In the genomic region with DNA sequence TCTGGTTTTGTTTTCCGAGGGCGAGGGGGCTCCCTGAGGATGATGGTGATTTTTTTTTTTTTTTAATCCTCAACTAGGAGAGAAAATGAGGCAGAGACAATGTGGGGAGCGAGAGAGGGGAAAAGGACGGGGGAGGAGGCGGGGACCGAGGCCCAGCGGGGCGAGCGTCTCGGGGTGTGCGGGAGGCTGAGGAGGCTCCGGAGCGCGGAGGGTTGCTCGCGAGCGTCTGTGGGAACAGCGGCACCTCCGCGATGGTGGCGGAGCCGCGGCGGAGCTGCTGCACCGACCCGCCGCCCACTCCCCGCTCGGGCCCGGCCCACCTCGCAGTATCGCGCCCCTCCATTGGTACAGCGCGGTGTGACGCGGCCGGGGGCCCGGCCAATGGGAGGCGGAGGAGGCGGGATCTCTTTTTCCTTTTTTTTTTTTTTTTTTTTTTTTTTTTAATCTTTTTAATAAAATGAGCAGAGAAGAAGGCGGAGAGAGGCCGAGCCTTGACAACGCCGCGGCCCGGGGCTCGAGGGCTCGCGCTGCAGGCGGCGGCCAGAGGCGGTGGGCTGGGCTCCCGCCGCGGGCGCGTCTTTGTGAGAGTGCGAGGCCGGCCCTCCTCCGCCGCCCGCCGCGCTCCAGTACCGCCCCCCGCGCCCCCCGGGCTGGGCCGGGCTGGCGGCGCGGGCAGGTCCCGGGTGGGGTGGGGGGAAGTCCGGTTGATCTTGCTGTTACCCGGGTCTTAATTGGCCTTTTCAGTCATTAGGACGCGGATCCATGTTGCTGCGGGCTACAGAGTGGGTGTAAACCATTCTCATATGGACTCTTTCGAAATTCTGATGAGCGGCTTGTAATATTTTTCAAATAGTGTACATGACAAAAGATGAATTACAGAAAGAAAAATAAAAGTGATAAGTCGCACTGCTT, we compare ENCODE assay signal across 1 cellular context.
A peak's percentile ranks its signal among the peaks of the same experiment; 100 is the strongest.
TF ChIP-seq lines count a peak whose summit lies in the region.

Gene RERE (minus strand): TSS at position 228 of the 912 bp plus-strand sequence.

TF ChIP-seq in K562, 482 proteins besides CTCF, POLR2A, EP300 and RAD21 (continued from another document and continues in another):
- TF ChIP-seq ZNF318 (IDR thresholded peaks at IDR 0.05; ENCODE audit: borderline replicate concordance in 1 of 2, low read depth in 1 of 2) (no peak), PML (IDR thresholded peaks at IDR 0.05; ENCODE audit: low read length) (peak; percentile 83; the same call in 1 of the 2 replicates), ZNF280B (CRISPR knock-in tag; IDR thresholded peaks at IDR 0.05) (no peak), DMBX1 (CRISPR knock-in tag; IDR thresholded peaks at IDR 0.05; ENCODE audit: borderline replicate concordance) (no peak), EP400 (IDR thresholded peaks at IDR 0.05) (no peak; the same call in 1 of the 2 replicates), CAMTA2 (CRISPR knock-in tag; conservative IDR thresholded peaks at IDR 0.05) (no peak), ZNF354B (CRISPR knock-in tag; IDR thresholded peaks at IDR 0.05) (no peak), ZNF77 (CRISPR knock-in tag; IDR thresholded peaks at IDR 0.05) (no peak), ZSCAN29 (IDR thresholded peaks at IDR 0.05) (peak; percentile 54; the same call in 1 of the 2 replicates), MCM3 (IDR thresholded peaks at IDR 0.05) (no peak), SP2 (IDR thresholded peaks at IDR 0.05; ENCODE audit: extremely low read depth, low read depth, low read length, poor library complexity, severe bottlenecking) (peak; percentile 42), ZNF740 (CRISPR knock-in tag; IDR thresholded peaks at IDR 0.05) (no peak; the same call in 1 of the 2 replicates), ZNF740 (tag; IDR thresholded peaks at IDR 0.05) (peak in 1 of 2 experiments; percentile 58; a peak in 1 of 4 replicates), TEAD2 (tag; IDR thresholded peaks at IDR 0.05) (no peak), ZNF3 (CRISPR knock-in tag; IDR thresholded peaks at IDR 0.05) (no peak), ZNF431 (CRISPR knock-in tag; IDR thresholded peaks at IDR 0.05) (peak; percentile 17; the same call in 1 of the 2 replicates), ZNF668 (CRISPR knock-in tag; IDR thresholded peaks at IDR 0.05) (no peak), BRCA1 (IDR thresholded peaks at IDR 0.05) (no peak), BRCA1 (CRISPR knock-in tag; IDR thresholded peaks at IDR 0.05) (no peak), XRCC5 (IDR thresholded peaks at IDR 0.05; ENCODE audit: low read depth, low read length) (no peak; the same call in 1 of the 2 replicates), CHD2 (IDR thresholded peaks at IDR 0.05; ENCODE audit: low read depth, low read length) (peak; percentile 85), TRIM25 (IDR thresholded peaks at IDR 0.05; ENCODE audit: borderline replicate concordance) (no peak), SMAD1 (IDR thresholded peaks at IDR 0.05; ENCODE audit: low read depth, low read length, partially characterized antibody) (peak; percentile 79), ZNF280A (IDR thresholded peaks at IDR 0.05; ENCODE audit: low read depth, partially characterized antibody) (no peak), NR3C1 (CRISPR knock-in tag; IDR thresholded peaks at IDR 0.05) (no peak), ZNF717 (CRISPR knock-in tag; IDR thresholded peaks at IDR 0.05) (no peak), MTA2 (IDR thresholded peaks at IDR 0.05; ENCODE audit: low read depth) (no peak), E2F6 (IDR thresholded peaks at IDR 0.05; ENCODE audit: borderline replicate concordance in 1 of 2, extremely low read depth in 1 of 2, insufficient read depth in 1 of 2, insufficient read length in 1 of 2, low read depth in 1 of 2, low read length in 1 of 2, poor library complexity in 1 of 2, severe bottlenecking in 1 of 2) (peak; percentile 64 to 88), ZNF311 (CRISPR knock-in tag; IDR thresholded peaks at IDR 0.05) (no peak), FOS (IDR thresholded peaks at IDR 0.05; ENCODE audit: extremely low read depth, insufficient read length) (peak; percentile 92), TCF7L2 (IDR thresholded peaks at IDR 0.05; ENCODE audit: low read depth, low read length) (no peak), ZC3H11A (IDR thresholded peaks at IDR 0.05; ENCODE audit: low read depth, low read length) (no peak), THRAP3 (IDR thresholded peaks at IDR 0.05; ENCODE audit: borderline replicate concordance) (no peak), ZNF764 (CRISPR knock-in tag; IDR thresholded peaks at IDR 0.05; ENCODE audit: low read depth) (no peak), SMARCA4 (IDR thresholded peaks at IDR 0.05) (peak; percentile 29; the same call in 1 of the 2 replicates), POLR2H (tag; IDR thresholded peaks at IDR 0.05; ENCODE audit: low read depth) (peak; percentile 85)
- TF ChIP-seq, protein P1, sequence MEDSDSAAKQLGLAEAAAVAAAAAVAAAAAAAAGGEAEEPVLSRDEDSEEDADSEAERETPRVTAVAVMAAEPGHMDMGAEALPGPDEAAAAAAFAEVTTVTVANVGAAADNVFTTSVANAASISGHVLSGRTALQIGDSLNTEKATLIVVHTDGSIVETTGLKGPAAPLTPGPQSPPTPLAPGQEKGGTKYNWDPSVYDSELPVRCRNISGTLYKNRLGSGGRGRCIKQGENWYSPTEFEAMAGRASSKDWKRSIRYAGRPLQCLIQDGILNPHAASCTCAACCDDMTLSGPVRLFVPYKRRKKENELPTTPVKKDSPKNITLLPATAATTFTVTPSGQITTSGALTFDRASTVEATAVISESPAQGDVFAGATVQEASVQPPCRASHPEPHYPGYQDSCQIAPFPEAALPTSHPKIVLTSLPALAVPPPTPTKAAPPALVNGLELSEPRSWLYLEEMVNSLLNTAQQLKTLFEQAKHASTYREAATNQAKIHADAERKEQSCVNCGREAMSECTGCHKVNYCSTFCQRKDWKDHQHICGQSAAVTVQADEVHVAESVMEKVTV (CRISPR knock-in tag; IDR thresholded peaks at IDR 0.05) = no peak
- TF ChIP-seq, protein P2, sequence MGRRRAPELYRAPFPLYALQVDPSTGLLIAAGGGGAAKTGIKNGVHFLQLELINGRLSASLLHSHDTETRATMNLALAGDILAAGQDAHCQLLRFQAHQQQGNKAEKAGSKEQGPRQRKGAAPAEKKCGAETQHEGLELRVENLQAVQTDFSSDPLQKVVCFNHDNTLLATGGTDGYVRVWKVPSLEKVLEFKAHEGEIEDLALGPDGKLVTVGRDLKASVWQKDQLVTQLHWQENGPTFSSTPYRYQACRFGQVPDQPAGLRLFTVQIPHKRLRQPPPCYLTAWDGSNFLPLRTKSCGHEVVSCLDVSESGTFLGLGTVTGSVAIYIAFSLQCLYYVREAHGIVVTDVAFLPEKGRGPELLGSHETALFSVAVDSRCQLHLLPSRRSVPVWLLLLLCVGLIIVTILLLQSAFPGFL (CRISPR knock-in tag; IDR thresholded peaks at IDR 0.05) = no peak
